Comparison of ENCODE assay signal across 8 cellular contexts in genomic region chr5:104412649-104413240, GRCh38.
A peak's percentile ranks its signal among the peaks of the same experiment; 100 is the strongest.
DNase-seq lines count a peak whose midpoint lies in the region; ATAC-seq and TF ChIP-seq lines count a peak whose summit lies in the region.

No MANE protein-coding gene starts in this region.

- peak; percentile 69 for TF ChIP-seq RAD21 in Ishikawa (IDR thresholded peaks at IDR 0.05; ENCODE audit: low read depth)

- WGBS in mesendoderm (ENCODE audit: extremely low coverage, insufficient coverage, low lambda C conversion rate), result no CpG with 5 or more reads among the region's 1 CpG

- H3K27me3 Mint-ChIP-seq in activated naive CD4-positive, alpha-beta T cell treated with anti-CD3 and anti-CD28 coated beads, Interleukin-2, amount 10 ng/mL, durations not matched to agents 7 days and 5 days, result no peaks in the 10 kb centered on the region

- no peak overlapping the region for H4K5ac ChIP-seq in mesendoderm (ENCODE audit: low read length)

- H2BK5ac ChIP-seq in mesendoderm (ENCODE audit: low read length), result no peak overlapping the region

- no peak overlapping the region for H3K4ac ChIP-seq in mesendoderm (ENCODE audit: low read depth, low read length)

- DNase-seq in amniotic epithelial cell (ENCODE audit: low read depth) (peak; percentile 60), mesendoderm (peak; percentile 82), NCI-H2107 (lab: John Stamatoyannopoulos, UW) (no peak), LoVo (ENCODE audit: low spot score) (no peak)
- DNase-seq in activated naive CD4-positive, alpha-beta T cell treated with anti-CD3 and anti-CD28 coated beads, Interleukin-2, amount 10 ng/mL, durations not matched to agents 7 days and 5 days, result no peak

- H3K4me1 ChIP-seq in mesendoderm (ENCODE audit: control insufficient read depth, low read depth, low read length), result no peaks in the 10 kb centered on the region

- no peak for TF ChIP-seq EP300 in Ishikawa (IDR thresholded peaks at IDR 0.05; ENCODE audit: borderline replicate concordance)

- no peak overlapping the region for H3K27ac Mint-ChIP-seq in activated naive CD4-positive, alpha-beta T cell treated with anti-CD3 and anti-CD28 coated beads, Interleukin-2, amount 10 ng/mL, durations not matched to agents 7 days and 5 days

- no peaks in the 10 kb centered on the region for H3K36me3 Mint-ChIP-seq in activated naive CD4-positive, alpha-beta T cell treated with anti-CD3 and anti-CD28 coated beads, Interleukin-2, amount 10 ng/mL, durations not matched to agents 7 days and 5 days

- H4K8ac ChIP-seq in mesendoderm (ENCODE audit: low read depth, low read length), result no peak overlapping the region

- no peak overlapping the region for H3K23ac ChIP-seq in mesendoderm (ENCODE audit: low read length)

- H3K4me1 Mint-ChIP-seq in activated naive CD4-positive, alpha-beta T cell treated with anti-CD3 and anti-CD28 coated beads, Interleukin-2, amount 10 ng/mL, durations not matched to agents 7 days and 5 days, result no peaks in the 10 kb centered on the region

- H3K27me3 ChIP-seq in mesendoderm (ENCODE audit: insufficient read depth, low read length, poor library complexity), result no peaks in the 10 kb centered on the region

- CTCF ChIA-PET in activated naive CD4-positive, alpha-beta T cell treated with anti-CD3 and anti-CD28 coated beads, Interleukin-2, amount 10 ng/mL, durations not matched to agents 7 days and 5 days (lab: Charles Lee), result interaction anchor here (1.0 kb wide), 1 partner anchor 830 kb away, joined by 3 read pairs; no protein-coding TSS in a partner anchor

- no peaks in the 10 kb centered on the region for H3K79me2 ChIP-seq in mesendoderm (ENCODE audit: control insufficient read depth, insufficient read depth, low read length)

- H3K18ac ChIP-seq in mesendoderm (ENCODE audit: low read length), result no peak overlapping the region

- no peak overlapping the region for H2BK15ac ChIP-seq in mesendoderm (replicated peaks; ENCODE audit: low read depth)

- H3K4me3 ChIP-seq in mesendoderm (ENCODE audit: low read length), result no peak overlapping the region

- H3K56ac ChIP-seq in mesendoderm (ENCODE audit: low read length), result no peak overlapping the region

- H2BK120ac ChIP-seq in mesendoderm (ENCODE audit: low read depth, low read length), result no peak overlapping the region

- no peak overlapping the region for H3K4me3 Mint-ChIP-seq in activated naive CD4-positive, alpha-beta T cell treated with anti-CD3 and anti-CD28 coated beads, Interleukin-2, amount 10 ng/mL, durations not matched to agents 7 days and 5 days

- H3K36me3 ChIP-seq in mesendoderm (ENCODE audit: control insufficient read depth, insufficient read depth, low read length), result no peaks in the 10 kb centered on the region

- TF ChIP-seq CTCF in C4-2B (conservative IDR thresholded peaks at IDR 0.05), result peak; percentile 64

- ATAC-seq in GM19351 (IDR thresholded peaks at IDR 0.05; ENCODE audit: unreplicated experiment), result peak; percentile 62

- H3K9me3 Mint-ChIP-seq in activated naive CD4-positive, alpha-beta T cell treated with anti-CD3 and anti-CD28 coated beads, Interleukin-2, amount 10 ng/mL, durations not matched to agents 7 days and 5 days, result peaks cover 2% of the 10 kb centered on the region

- H3K9ac ChIP-seq in mesendoderm (ENCODE audit: low read length), result no peak overlapping the region

- H3K79me1 ChIP-seq in mesendoderm (ENCODE audit: low read length), result no peaks in the 10 kb centered on the region

- H3K4me2 ChIP-seq in mesendoderm (ENCODE audit: low read length), result no peak overlapping the region

- H3K27ac ChIP-seq in C4-2B, result no peak overlapping the region
- no peak overlapping the region for H3K27ac ChIP-seq in mesendoderm (ENCODE audit: low read depth, low read length)

- no peak overlapping the region for H2AK5ac ChIP-seq in mesendoderm (ENCODE audit: low read length)

TF ChIP-seq in Ishikawa, 13 proteins besides CTCF, POLR2A, EP300 and RAD21:
- TF ChIP-seq CREB1 (IDR thresholded peaks at IDR 0.05; ENCODE audit: low read depth) (no peak), FOXM1 (IDR thresholded peaks at IDR 0.05; ENCODE audit: borderline replicate concordance, low read depth) (no peak), NFIC (IDR thresholded peaks at IDR 0.05) (no peak), USF1 (IDR thresholded peaks at IDR 0.05) (no peak), MAX (IDR thresholded peaks at IDR 0.05) (no peak), CEBPB (IDR thresholded peaks at IDR 0.05) (no peak), EGR1 (IDR thresholded peaks at IDR 0.05) (no peak)

Comparison
In these comparisons a context has a peak if more than half of its experiments do, and no peak if none do; other contexts are left out.
1. DNase-seq: peak in amniotic epithelial cell (single experiment) and mesendoderm (single experiment); none in NCI-H2107 (single experiment), LoVo (single experiment) and activated naive CD4-positive, alpha-beta T cell treated with anti-CD3 and anti-CD28 coated beads, Interleukin-2, amount 10 ng/mL, durations not matched to agents 7 days and 5 days (single experiment).